1 cellular context compared by ENCODE assay signal in the genomic region with DNA sequence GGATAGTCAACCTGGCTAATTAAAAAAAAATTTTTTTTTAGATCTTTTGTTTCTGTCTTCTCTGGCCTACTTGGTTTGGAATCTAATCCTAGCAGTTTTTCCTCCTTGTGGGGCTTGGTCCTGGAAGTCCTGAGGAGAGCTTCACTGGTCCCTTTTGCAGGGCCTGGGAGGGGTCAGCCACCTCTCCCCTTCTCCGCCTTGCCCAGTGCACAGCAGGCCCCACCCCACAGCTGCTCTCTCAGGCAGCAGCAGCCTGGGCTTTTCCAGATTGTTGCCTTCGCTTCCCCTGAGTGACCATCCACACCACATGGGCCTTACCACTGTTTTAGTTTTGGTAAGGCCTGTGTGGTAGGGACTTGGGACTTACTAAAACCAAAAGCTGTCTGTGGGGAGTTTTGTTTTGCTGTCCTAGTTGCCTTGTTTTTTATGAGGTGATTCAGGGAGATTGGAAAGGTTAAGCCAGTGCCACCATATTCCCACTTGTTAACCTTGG.
TF ChIP-seq lines count a peak whose summit lies in the region.

No MANE protein-coding gene starts in this region.

TF ChIP-seq in GM12878, 131 proteins besides CTCF, POLR2A, EP300 and RAD21:
- TF ChIP-seq, protein P1, sequence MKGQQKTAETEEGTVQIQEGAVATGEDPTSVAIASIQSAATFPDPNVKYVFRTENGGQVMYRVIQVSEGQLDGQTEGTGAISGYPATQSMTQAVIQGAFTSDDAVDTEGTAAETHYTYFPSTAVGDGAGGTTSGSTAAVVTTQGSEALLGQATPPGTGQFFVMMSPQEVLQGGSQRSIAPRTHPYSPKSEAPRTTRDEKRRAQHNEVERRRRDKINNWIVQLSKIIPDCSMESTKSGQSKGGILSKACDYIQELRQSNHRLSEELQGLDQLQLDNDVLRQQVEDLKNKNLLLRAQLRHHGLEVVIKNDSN (IDR thresholded peaks at IDR 0.05; ENCODE audit: borderline replicate concordance, extremely low read length, insufficient read depth, low read depth, low read length): no peak
- TF ChIP-seq NFIC (IDR thresholded peaks at IDR 0.05; ENCODE audit: low read depth, low read length): no peak
- TF ChIP-seq CHD2 (IDR thresholded peaks at IDR 0.05; ENCODE audit: borderline replicate concordance, low read depth, low read length): no peak
- TF ChIP-seq ZNF217 (IDR thresholded peaks at IDR 0.05): no peak
- TF ChIP-seq CREM (IDR thresholded peaks at IDR 0.05; ENCODE audit: low read depth): no peak
- no peak for TF ChIP-seq SIN3A (IDR thresholded peaks at IDR 0.05; ENCODE audit: low read depth, low read length)
- TF ChIP-seq E4F1 (IDR thresholded peaks at IDR 0.05; ENCODE audit: borderline replicate concordance, partially characterized antibody): no peak
- no peak for TF ChIP-seq ZZZ3 (IDR thresholded peaks at IDR 0.05; ENCODE audit: control insufficient read depth, insufficient read length, low read depth)
- TF ChIP-seq RUNX3 (IDR thresholded peaks at IDR 0.05; ENCODE audit: low read length): no peak; the same call in 1 of the 2 replicates
- TF ChIP-seq HCFC1 (IDR thresholded peaks at IDR 0.05; ENCODE audit: low read length): no peak
- TF ChIP-seq IKZF1 (conservative IDR thresholded peaks at IDR 0.05): no peak
TF ChIP-seq in GM12878: peak in this region for 0.
